In genomic region chr22:30573594-30574094, GRCh38 we compare ENCODE assay signal across 12 cellular contexts. TPM values are rescaled to one million over a fixed set of nuclear protein-coding genes. Genes with fewer than 3 reads are reported as not detected.
A peak's percentile ranks its signal among the peaks of the same experiment; 100 is the strongest.
DNase-seq lines count a peak whose midpoint lies in the region; ATAC-seq, FAIRE-seq and TF ChIP-seq lines count a peak whose summit lies in the region.
"Had no signal": no experiment of that assay in that cellular context is flagged by ENCODE, and none has a peak within 500 bp of the region (broad histone marks: within the 10 kb centered on the region; RNA-seq: fewer than 3 reads in every experiment).

No MANE protein-coding gene starts in this region.

- H3K27me3 ChIP-seq in H1 (replicated peaks in 1 of 4; ENCODE audit: control insufficient read depth in 3 of 4, extremely low read depth in 1 of 4, insufficient read depth in 3 of 4, low read length in 3 of 4): no peaks in the 10 kb centered on the region
- no peaks in the 10 kb centered on the region for H3K27me3 ChIP-seq in mucosa of rectum (ENCODE audit: control insufficient read depth in 2 of 2, insufficient read depth in 2 of 2, low read length in 2 of 2)
- no peaks in the 10 kb centered on the region for H3K27me3 ChIP-seq in CD4-positive, alpha-beta memory T cell (ENCODE audit: insufficient read depth, low read length)

- no peak overlapping the region for H2BK120ac ChIP-seq in H1 (replicated peaks; ENCODE audit: low read depth, low read length)

- TF ChIP-seq CTCF in A549 (IDR thresholded peaks at IDR 0.05) (no peak), H1 (IDR thresholded peaks at IDR 0.05; ENCODE audit: control extremely low read depth in 1 of 3, insufficient read depth in 1 of 3, low read depth in 1 of 3, low read length in 3 of 3) (no peak)

- CTCF ChIA-PET in A549 (lab: Yijun Ruan, JAX) (interaction anchor here (1.3 kb wide), 1 partner anchor 129 kb away, joined by 3 read pairs; no protein-coding TSS in a partner anchor), H1 (lab: Charles Lee; ENCODE audit: partially characterized antibody) (interaction anchor here (0.6 to 3.4 kb wide), 3 partner anchors 9 to 28 kb away, joined by 3 to 12 read pairs (median 6); no protein-coding TSS in a partner anchor)
- CTCF ChIA-PET in CD4-positive, alpha-beta memory T cell (lab: Charles Lee; ENCODE audit: partially characterized antibody): no interaction called here

- H3K27me3 Mint-ChIP-seq in CD4-positive, alpha-beta memory T cell: peaks cover 0 to 2% of the 10 kb centered on the region in 2 donors
- H3K27me3 Mint-ChIP-seq: activated CD8-positive, alpha-beta T cell treated with anti-CD3 and anti-CD28 coated beads for 36 hours had no signal

- FAIRE-seq in A549 (lab: Jason Lieb, UNC) (no peak), H1 (lab: Jason Lieb, UNC) (no peak)

- H3K9me3 ChIP-seq in A549 (no peaks in the 10 kb centered on the region), H1 (ENCODE audit: insufficient read depth in 2 of 2, low read depth in 1 of 2, low read length in 1 of 2) (no peaks in the 10 kb centered on the region), mucosa of rectum (ENCODE audit: control insufficient read depth in 2 of 2, low read length in 2 of 2) (no peaks in the 10 kb centered on the region)
- H3K9me3 ChIP-seq in CD4-positive, alpha-beta memory T cell (ENCODE audit: control insufficient read depth in 1 of 2, low read length in 2 of 2): no peaks in the 10 kb centered on the region
- H3K9me3 ChIP-seq: SK-N-SH had no signal

- peaks cover 10% of the 10 kb centered on the region; the same call in 1 of the 2 replicates for H3K23me2 ChIP-seq in H1 (ENCODE audit: low read depth, low read length)

- H4K20me1 ChIP-seq in H1 (replicated peaks in 1 of 2; ENCODE audit: control insufficient read depth in 1 of 2, insufficient read depth in 2 of 2, low read length in 2 of 2): peaks cover 0 to 8% of the 10 kb centered on the region in 2 experiments

- intact Hi-C loops in CD4-positive, alpha-beta memory T cell (cut with micrococcal nuclease): no loop called here

- no peak overlapping the region for H3K14ac ChIP-seq in H1 (ENCODE audit: insufficient read length)

- peaks cover 3% of the 10 kb centered on the region for H3K79me1 ChIP-seq in H1 (ENCODE audit: low read depth, low read length)

- TF ChIP-seq POLR2A in A549 (IDR thresholded peaks at IDR 0.05; ENCODE audit: low read length) (no peak), H1 (IDR thresholded peaks at IDR 0.05; ENCODE audit: control extremely low read depth in 1 of 2, low read depth in 2 of 2, low read length in 2 of 2) (no peak)

- H2BK20ac ChIP-seq in H1 (ENCODE audit: low read length): no peak overlapping the region

- no peak overlapping the region for H3K4ac ChIP-seq in H1 (replicated peaks; ENCODE audit: insufficient read length, low read depth, low read length)

- no peak overlapping the region for H3K4me3 Mint-ChIP-seq in CD4-positive, alpha-beta memory T cell
- H3K4me3 Mint-ChIP-seq: activated CD8-positive, alpha-beta T cell treated with anti-CD3 and anti-CD28 coated beads for 36 hours; immature natural killer cell had no signal

- TF ChIP-seq EP300 in A549 (IDR thresholded peaks at IDR 0.05): no peak
- TF ChIP-seq EP300 in H1 (IDR thresholded peaks at IDR 0.05; ENCODE audit: borderline replicate concordance in 1 of 2, low read depth in 2 of 2, low read length in 2 of 2): no peak

- H3K4me1 Mint-ChIP-seq in CD4-positive, alpha-beta memory T cell: peaks cover 3 to 24% (median 7%) of the 10 kb centered on the region in 4 donors

- no peak overlapping the region for H3K18ac ChIP-seq in H1 (ENCODE audit: extremely low read depth, low read length)

- H2AFZ ChIP-seq in H1 (ENCODE audit: low read length): no peak overlapping the region

- H3K9me3 Mint-ChIP-seq in CD4-positive, alpha-beta memory T cell: no peaks in the 10 kb centered on the region
- H3K9me3 Mint-ChIP-seq: activated CD8-positive, alpha-beta T cell treated with anti-CD3 and anti-CD28 coated beads for 36 hours; immature natural killer cell had no signal

- H3K4me2 ChIP-seq in A549: peak overlapping the region; percentile 99
- H3K4me2 ChIP-seq in H1 (ENCODE audit: insufficient read depth in 1 of 2, low read depth in 2 of 2, low read length in 2 of 2): peak overlapping the region; percentile 84 to 98
- H3K4me2 ChIP-seq: SK-N-SH had no signal

- H3K27ac ChIP-seq in A549 (peak overlapping the region; percentile 98), H1 (ENCODE audit: low read depth, low read length) (no peak overlapping the region), mucosa of rectum (ENCODE audit: low read depth in 2 of 2, low read length in 2 of 2) (peak overlapping the region; percentile 89)
- no peak overlapping the region for H3K27ac ChIP-seq in CD4-positive, alpha-beta memory T cell (ENCODE audit: low read depth, low read length)

- no peak overlapping the region; the same call in 1 of the 2 replicates for H2AK5ac ChIP-seq in H1 (ENCODE audit: low read depth, low read length)

- H4K5ac ChIP-seq in H1 (ENCODE audit: insufficient read length, low read depth, low read length): no peak overlapping the region

- H3K4me1 ChIP-seq in A549 (peaks cover 38% of the 10 kb centered on the region), H1 (replicated peaks in 1 of 4; ENCODE audit: control insufficient read depth in 3 of 4, insufficient read depth in 4 of 4, low read length in 3 of 4) (peaks cover 0 to 15% (median 5%) of the 10 kb centered on the region in 4 experiments; a peak in 5 of 7 replicates), mucosa of rectum (ENCODE audit: control insufficient read depth in 2 of 2, insufficient read depth in 2 of 2, low read length in 2 of 2) (peaks cover 14 to 41% of the 10 kb centered on the region in 2 donors)
- peaks cover 4% of the 10 kb centered on the region for H3K4me1 ChIP-seq in CD4-positive, alpha-beta memory T cell (ENCODE audit: insufficient read depth, low read length)

- H3K36me3 ChIP-seq in H1 (ENCODE audit: control insufficient read depth in 2 of 4, insufficient read depth in 4 of 4, low read length in 3 of 4): peaks cover 10 to 21% (median 19%) of the 10 kb centered on the region in 4 experiments; a peak in 6 of 8 replicates
- H3K36me3 ChIP-seq in mucosa of rectum (ENCODE audit: control insufficient read depth in 2 of 2, insufficient read depth in 2 of 2, low read length in 2 of 2): peaks cover 16 to 31% of the 10 kb centered on the region in 2 donors
- peaks cover 26% of the 10 kb centered on the region for H3K36me3 ChIP-seq in CD4-positive, alpha-beta memory T cell (ENCODE audit: insufficient read depth, low read length)

- WGBS in A549 (ENCODE audit: missing lambda C conversion rate): 6% methylated on average over 2 of the region's 7 CpGs
- 75% methylated on average over 7 of the region's 7 CpGs; no CpG with 5 or more reads in 1 of the 2 experiments for WGBS in H1 (ENCODE audit: extremely low coverage in 1 of 2, insufficient coverage in 1 of 2, insufficient read length in 1 of 2, insufficient replicate concordance in 2 of 2, low coverage in 1 of 2, low lambda C conversion rate in 2 of 2, missing lambda C conversion rate in 1 of 2), 2 experiments

- H3K9ac ChIP-seq in H1 (replicated peaks in 1 of 4; ENCODE audit: extremely low read depth in 1 of 4, low read depth in 3 of 4, low read length in 3 of 4) (no peak overlapping the region), mucosa of rectum (ENCODE audit: low read depth in 1 of 2, low read length in 2 of 2) (peak overlapping the region; percentile 74 to 82)
- H3K9ac ChIP-seq: SK-N-SH had no signal

- no peak overlapping the region for H2BK12ac ChIP-seq in H1 (ENCODE audit: low read depth, low read length)

- H3K4me3 ChIP-seq in A549: peak overlapping the region; percentile 56
- H3K4me3 ChIP-seq in H1 (ENCODE audit: extremely low read depth in 1 of 4, insufficient read depth in 2 of 4, low read depth in 3 of 4, low read length in 4 of 4): peak overlapping the region; percentile 54 to 84 (median 68); a peak in 6 of 8 replicates
- H3K4me3 ChIP-seq in mucosa of rectum (ENCODE audit: low read length in 2 of 2): peak overlapping the region; percentile 63 to 68
- H3K4me3 ChIP-seq in CD4-positive, alpha-beta memory T cell (ENCODE audit: low read length in 2 of 2): no peak overlapping the region

- H3K36me3 Mint-ChIP-seq in CD4-positive, alpha-beta memory T cell: peaks cover 24 to 30% of the 10 kb centered on the region in 2 donors

- H3K23ac ChIP-seq in H1 (ENCODE audit: insufficient read length): no peak overlapping the region

- no peak overlapping the region for H3K56ac ChIP-seq in H1 (replicated peaks; ENCODE audit: insufficient read length, low read depth, low read length)

- peak overlapping the region in 1 of 7 donors; percentile 61 for H3K27ac Mint-ChIP-seq in CD4-positive, alpha-beta memory T cell
- H3K27ac Mint-ChIP-seq: activated CD8-positive, alpha-beta T cell treated with anti-CD3 and anti-CD28 coated beads for 36 hours; immature natural killer cell had no signal

- no peaks in the 10 kb centered on the region; a peak in 1 of 4 replicates for H3K79me2 ChIP-seq in H1 (ENCODE audit: control insufficient read depth in 1 of 2, insufficient read depth in 2 of 2, low read length in 2 of 2)

- no peak overlapping the region for H2BK5ac ChIP-seq in H1 (ENCODE audit: low read depth, low read length)

- H4K91ac ChIP-seq in H1 (replicated peaks; ENCODE audit: insufficient read length, low read length): no peak overlapping the region

- DNase-seq in A549 (ENCODE audit: low read depth in 1 of 2, low spot score in 1 of 2) (no peak), NCI-H2171 (lab: John Stamatoyannopoulos, UW) (peak; percentile 63), H1 (ENCODE audit: low read depth in 1 of 2, low spot score in 2 of 2) (no peak)
- DNase-seq in CD4-positive, alpha-beta memory T cell: no peak
- no peak for DNase-seq in effector CD4-positive, alpha-beta T cell
- DNase-seq: activated CD8-positive, alpha-beta T cell treated with anti-CD3 and anti-CD28 coated beads for 36 hours; immature natural killer cell had no signal

- no peak for TF ChIP-seq RAD21 in A549 (conservative IDR thresholded peaks at IDR 0.05 in 1 of 2, IDR thresholded peaks at IDR 0.05 in 1 of 2)
- no peak for TF ChIP-seq RAD21 in H1 (IDR thresholded peaks at IDR 0.05 in 1 of 2, conservative IDR thresholded peaks at IDR 0.05 in 1 of 2; ENCODE audit: low read depth in 2 of 2, low read length in 2 of 2)

- peak; percentile 69 to 79 for ATAC-seq in A549
- no peak for ATAC-seq in GM21360 (IDR thresholded peaks at IDR 0.05; ENCODE audit: unreplicated experiment)
- no peak for ATAC-seq in GM21381 (IDR thresholded peaks at IDR 0.05; ENCODE audit: unreplicated experiment)
- ATAC-seq: activated CD8-positive, alpha-beta T cell treated with anti-CD3 and anti-CD28 coated beads for 36 hours had no signal

- H2BK15ac ChIP-seq in H1 (ENCODE audit: low read length): no peak overlapping the region

- POLR2A ChIA-PET in A549 (lab: Yijun Ruan, JAX): interaction anchor here (1.5 kb wide), 1 partner anchor 12 kb away, joined by 4 read pairs; no protein-coding TSS in a partner anchor
- POLR2A ChIA-PET in H1 (lab: Charles Lee; ENCODE audit: partially characterized antibody): interaction anchor here (0.6 to 6.7 kb wide), 5 partner anchors 10 to 32 kb away, joined by 3 to 64 read pairs (median 4); partner anchors contain the start of gene PES1
- POLR2A ChIA-PET in CD4-positive, alpha-beta memory T cell (lab: Charles Lee; ENCODE audit: partially characterized antibody): no interaction called here

- peak overlapping the region; percentile 79; the same call in 1 of the 2 replicates for H4K8ac ChIP-seq in H1 (ENCODE audit: extremely low read depth, insufficient read depth, low read length)

RNA-seq across cellular contexts. Expression of gene GAL3ST1, which starts 0.8 kb away (rescaled TPM):
- polyA plus RNA-seq in A549 (2011; rRNA removed) (8.7 and 10.8 TPM in 2 replicates), A549 (2017; fragmentation: RNase III; extraction: RNeasy Plus Mini Kit Qiagen cat#74134 plus additional on column Dnase treatment) (10.4 to 14.0 TPM (median 12.5 TPM) in 3 replicates), H1 (2011; rRNA removed) (32.1 and 32.5 TPM in 2 replicates)
- 22.6 and 33.3 TPM in 2 replicates for polyA plus RNA-seq in A549 (2012; cell fraction: cytosol; rRNA removed)
- 26.5 and 45.0 TPM in 2 replicates for polyA plus RNA-seq in A549 (2012; cell fraction: nucleus; rRNA removed)
- 3.7 and 7.6 TPM in 2 replicates for polyA minus RNA-seq in A549 (2011; rRNA and poly(A)+ RNA removed)
- 10.5 and 11.0 TPM in 2 replicates for total RNA-seq in H1 (2021; fragmentation: NEBNext Ultra II Directional; extraction: Animal tissue kit (Norgen Biotek cat#: 25700))
- 18.0 TPM for polyA plus RNA-seq in H1 (2011; cell fraction: cytosol; rRNA removed)
- 16.6 TPM for polyA plus RNA-seq in H1 (2011; cell fraction: nucleus; rRNA removed)
- polyA plus RNA-seq in H1 (2012, experiment 1 of 2): 5.1 to 12.0 TPM (median 10.9 TPM) in 4 replicates
- polyA plus RNA-seq in H1 (2012, experiment 2 of 2): 12.7 TPM
- polyA plus RNA-seq in H1 (2013, experiment 1 of 2): 29.0 TPM
- 31.8 TPM for polyA plus RNA-seq in H1 (2013, experiment 2 of 2)
- polyA minus RNA-seq in H1 (2011; rRNA and poly(A)+ RNA removed): 4.3 and 5.1 TPM in 2 replicates
- 11.2 TPM for polyA minus RNA-seq in H1 (2011; cell fraction: cytosol; rRNA and poly(A)+ RNA removed)
- polyA minus RNA-seq in H1 (2011; cell fraction: nucleus; rRNA and poly(A)+ RNA removed): 5.4 TPM
- total RNA-seq in CD4-positive, alpha-beta memory T cell: 1 to 10 TPM; 1.4 to 2.8 TPM
- under 1 TPM in 1 of 2 donors, not detected in 1; 0.48 TPM for polyA plus RNA-seq in CD4-positive, alpha-beta memory T cell
- total RNA-seq: activated CD8-positive, alpha-beta T cell treated with anti-CD3 and anti-CD28 coated beads for 36 hours; HT1080 had no signal
- polyA plus RNA-seq: immature natural killer cell, SK-N-SH had no signal

RNA-seq across cellular contexts. Expression of gene PES1, which starts 18.1 kb away (rescaled TPM):
- polyA plus RNA-seq in A549 (2011; rRNA removed): 107 and 131 TPM in 2 replicates
- polyA plus RNA-seq in A549 (2012; cell fraction: cytosol; rRNA removed): 142 and 175 TPM in 2 replicates
- polyA plus RNA-seq in A549 (2012; cell fraction: nucleus; rRNA removed): 231 and 283 TPM in 2 replicates
- polyA plus RNA-seq in A549 (2017; fragmentation: RNase III; extraction: RNeasy Plus Mini Kit Qiagen cat#74134 plus additional on column Dnase treatment): 111 to 116 TPM (median 111 TPM) in 3 replicates
- polyA minus RNA-seq in A549 (2011; rRNA and poly(A)+ RNA removed): 211 and 221 TPM in 2 replicates
- total RNA-seq in H1 (2021; fragmentation: NEBNext Ultra II Directional; extraction: Animal tissue kit (Norgen Biotek cat#: 25700)): 121 and 133 TPM in 2 replicates
- polyA plus RNA-seq in H1 (2011; rRNA removed): 191 and 247 TPM in 2 replicates
- 147 TPM for polyA plus RNA-seq in H1 (2011; cell fraction: cytosol; rRNA removed)
- polyA plus RNA-seq in H1 (2011; cell fraction: nucleus; rRNA removed): 202 TPM
- 90.7 to 127 TPM (median 115 TPM) in 4 replicates for polyA plus RNA-seq in H1 (2012, experiment 1 of 2)
- polyA plus RNA-seq in H1 (2012, experiment 2 of 2): 136 TPM
- polyA plus RNA-seq in H1 (2013, experiment 1 of 2): 73.6 TPM
- polyA plus RNA-seq in H1 (2013, experiment 2 of 2): 74.6 TPM
- polyA minus RNA-seq in H1 (2011; rRNA and poly(A)+ RNA removed): 186 and 236 TPM in 2 replicates
- polyA minus RNA-seq in H1 (2011; cell fraction: cytosol; rRNA and poly(A)+ RNA removed): 73.2 TPM
- polyA minus RNA-seq in H1 (2011; cell fraction: nucleus; rRNA and poly(A)+ RNA removed): 84.9 TPM
- total RNA-seq in CD4-positive, alpha-beta memory T cell: 10 to 100 TPM; 50.1 to 51.6 TPM
- polyA plus RNA-seq in CD4-positive, alpha-beta memory T cell: 10 to 100 TPM; 41.3 to 48.7 TPM

RNA-seq across cellular contexts. Expression of gene SEC14L6, which starts 27.1 kb away (rescaled TPM):
- not detected in 2 replicates for polyA plus RNA-seq in A549 (2011; rRNA removed)
- polyA plus RNA-seq in A549 (2012; cell fraction: cytosol; rRNA removed): not detected in 2 replicates
- polyA plus RNA-seq in A549 (2012; cell fraction: nucleus; rRNA removed): 0.02 TPM in 1 of 2 replicates, not detected in the other
- polyA plus RNA-seq in A549 (2017; fragmentation: RNase III; extraction: RNeasy Plus Mini Kit Qiagen cat#74134 plus additional on column Dnase treatment): not detected in 3 replicates
- not detected in 2 replicates for polyA minus RNA-seq in A549 (2011; rRNA and poly(A)+ RNA removed)
- 0.63 and 0.80 TPM in 2 replicates for total RNA-seq in H1 (2021; fragmentation: NEBNext Ultra II Directional; extraction: Animal tissue kit (Norgen Biotek cat#: 25700))
- 1.9 and 2.1 TPM in 2 replicates for polyA plus RNA-seq in H1 (2011; rRNA removed)
- 1.8 TPM for polyA plus RNA-seq in H1 (2011; cell fraction: cytosol; rRNA removed)
- 3.9 TPM for polyA plus RNA-seq in H1 (2011; cell fraction: nucleus; rRNA removed)
- 1.2 to 1.9 TPM (median 1.6 TPM) in 4 replicates for polyA plus RNA-seq in H1 (2012, experiment 1 of 2)
- 0.70 TPM for polyA plus RNA-seq in H1 (2012, experiment 2 of 2)
- 1.1 TPM for polyA plus RNA-seq in H1 (2013, experiment 1 of 2)
- polyA plus RNA-seq in H1 (2013, experiment 2 of 2): 0.75 TPM
- 1.5 and 2.1 TPM in 2 replicates for polyA minus RNA-seq in H1 (2011; rRNA and poly(A)+ RNA removed)
- 0.51 TPM for polyA minus RNA-seq in H1 (2011; cell fraction: cytosol; rRNA and poly(A)+ RNA removed)
- 1.00 TPM for polyA minus RNA-seq in H1 (2011; cell fraction: nucleus; rRNA and poly(A)+ RNA removed)
- not detected for total RNA-seq in CD4-positive, alpha-beta memory T cell
- not detected for polyA plus RNA-seq in CD4-positive, alpha-beta memory T cell
- total RNA-seq: activated CD8-positive, alpha-beta T cell treated with anti-CD3 and anti-CD28 coated beads for 36 hours; HT1080 had no signal
- polyA plus RNA-seq: SK-N-SH had no signal

RNA-seq across cellular contexts. Expression of gene TCN2, which starts 33.3 kb away (rescaled TPM):
- 4.3 and 5.6 TPM in 2 replicates for polyA plus RNA-seq in A549 (2011; rRNA removed)
- polyA plus RNA-seq in A549 (2012; cell fraction: cytosol; rRNA removed): 2.9 and 3.6 TPM in 2 replicates
- 5.3 and 5.7 TPM in 2 replicates for polyA plus RNA-seq in A549 (2012; cell fraction: nucleus; rRNA removed)
- polyA plus RNA-seq in A549 (2017; fragmentation: RNase III; extraction: RNeasy Plus Mini Kit Qiagen cat#74134 plus additional on column Dnase treatment): 3.8 to 4.2 TPM (median 3.9 TPM) in 3 replicates
- 7.1 and 10.1 TPM in 2 replicates for polyA minus RNA-seq in A549 (2011; rRNA and poly(A)+ RNA removed)
- total RNA-seq in H1 (2021; fragmentation: NEBNext Ultra II Directional; extraction: Animal tissue kit (Norgen Biotek cat#: 25700)): 30.0 and 36.2 TPM in 2 replicates
- 87.8 and 91.7 TPM in 2 replicates for polyA plus RNA-seq in H1 (2011; rRNA removed)
- 59.1 TPM for polyA plus RNA-seq in H1 (2011; cell fraction: cytosol; rRNA removed)
- 77.5 TPM for polyA plus RNA-seq in H1 (2011; cell fraction: nucleus; rRNA removed)
- 38.9 to 58.8 TPM (median 53.7 TPM) in 4 replicates for polyA plus RNA-seq in H1 (2012, experiment 1 of 2)
- polyA plus RNA-seq in H1 (2012, experiment 2 of 2): 67.8 TPM
- polyA plus RNA-seq in H1 (2013, experiment 1 of 2): 56.8 TPM
- 56.9 TPM for polyA plus RNA-seq in H1 (2013, experiment 2 of 2)
- polyA minus RNA-seq in H1 (2011; rRNA and poly(A)+ RNA removed): 73.8 and 106 TPM in 2 replicates
- 33.8 TPM for polyA minus RNA-seq in H1 (2011; cell fraction: cytosol; rRNA and poly(A)+ RNA removed)
- 46.5 TPM for polyA minus RNA-seq in H1 (2011; cell fraction: nucleus; rRNA and poly(A)+ RNA removed)
- total RNA-seq in CD4-positive, alpha-beta memory T cell: 1 to 10 TPM in 1 of 2 experiments, under 1 TPM in 1; 0.93 to 1.2 TPM
- polyA plus RNA-seq in CD4-positive, alpha-beta memory T cell: 1 to 10 TPM; 1.1 to 2.3 TPM

Comparison
In these comparisons a context has a peak if more than half of its experiments do, and no peak if none do; other contexts are left out.
1. ATAC-seq: peak in A549 (2 of 2); none in GM21360 (single experiment) and GM21381 (single experiment).
2. H3K27ac ChIP-seq: peak in A549 (2 of 2) and mucosa of rectum (2 of 2); none in H1 (single experiment) and CD4-positive, alpha-beta memory T cell (single experiment).
3. H3K4me3 ChIP-seq: peak in A549 (single experiment), H1 (4 of 4) and mucosa of rectum (2 of 2); none in CD4-positive, alpha-beta memory T cell (0 of 2).
4. H3K9ac ChIP-seq: peak in mucosa of rectum (2 of 2); none in H1 (0 of 4).
5. RNA of gene GAL3ST1, which starts 0.8 kb away (polyA plus RNA-seq): 5.1 to 32.5 TPM in H1 and 8.7 to 45.0 TPM in A549; 0.48 TPM in CD4-positive, alpha-beta memory T cell; every median in the first group is over 4 times any median in the second.